In the genomic region with DNA sequence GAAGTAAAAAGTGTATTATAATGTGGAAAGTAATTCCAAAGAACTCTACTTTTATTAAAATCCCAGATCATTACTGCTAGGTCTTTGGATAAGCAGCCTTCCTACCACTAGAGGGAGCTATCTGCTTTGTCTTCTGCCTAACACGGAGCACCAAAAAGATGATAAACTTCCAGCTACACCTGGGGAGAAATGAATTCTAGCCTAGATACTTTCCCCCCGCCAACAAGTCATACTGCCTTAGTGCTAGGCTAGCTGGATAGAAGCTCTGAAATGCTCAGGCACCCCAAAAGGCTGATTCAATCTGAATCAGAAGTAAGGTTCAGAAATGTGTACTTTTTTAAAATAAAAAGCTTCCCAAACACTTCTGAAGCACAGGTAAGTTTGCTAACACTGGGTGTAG, we compare ENCODE assay signal across 8 cellular contexts. TPM values are rescaled to one million over a fixed set of nuclear protein-coding genes. Genes with fewer than 3 reads are reported as not detected.
DNase-seq lines count a peak whose midpoint lies in the region; ATAC-seq and TF ChIP-seq lines count a peak whose summit lies in the region.

No MANE protein-coding gene starts in this region.

- peaks cover 40% of the 10 kb centered on the region for H3K36me3 ChIP-seq in WERI-Rb-1

- H3K27me3 ChIP-seq in WERI-Rb-1 (ENCODE audit: insufficient read depth, low read depth, severe bottlenecking), result no peaks in the 10 kb centered on the region

- ATAC-seq in HG02759 (IDR thresholded peaks at IDR 0.05; ENCODE audit: unreplicated experiment) (peak; percentile 68), omental fat pad (ENCODE audit: low FRiP score) (no peak)

- H3K9me3 ChIP-seq in WERI-Rb-1 (ENCODE audit: severe bottlenecking), result no peaks in the 10 kb centered on the region

- no peak overlapping the region for H3K27ac ChIP-seq in WERI-Rb-1

- peak; percentile 73 for TF ChIP-seq CTCF in AG04449 (IDR thresholded peaks at IDR 0.05; ENCODE audit: insufficient read depth, low read length, missing control alignments)
- TF ChIP-seq CTCF in WERI-Rb-1 (IDR thresholded peaks at IDR 0.05; ENCODE audit: low read depth, low read length), result peak; percentile 65
- peak in 2 of 3 donors; percentile 17 to 69 for TF ChIP-seq CTCF in omental fat pad (IDR thresholded peaks at IDR 0.05)

- H3K4me3 ChIP-seq in AG04449 (ENCODE audit: low read depth, low read length) (no peak overlapping the region), WERI-Rb-1 (ENCODE audit: low read depth, low read length) (no peak overlapping the region)

- POLR2A ChIA-PET in AG04449 (lab: Yijun Ruan, JAX), result interaction anchor here (1.2 kb wide), 1 partner anchor 28 kb away, joined by 3 read pairs; no protein-coding TSS in a partner anchor

- no peak for DNase-seq in AG04449 (ENCODE audit: low read depth, low spot score)
- peak; percentile 14 for DNase-seq in GDM1 (lab: John Stamatoyannopoulos, UW)
- DNase-seq in NCI-H2029 treated with DMSO at 0.1 percent for 48 hours (lab: John Stamatoyannopoulos, UW), result peak; percentile 44
- peak; percentile 36 for DNase-seq in WERI-Rb-1
- peak; percentile 66 for DNase-seq in fibroblast of the conjunctiva (ENCODE audit: low read depth)
- no peak for DNase-seq in omental fat pad (ENCODE audit: low spot score)
- DNase-seq in foreskin melanocyte, result no peak

- CTCF ChIA-PET in AG04449 (lab: Yijun Ruan, JAX), result interaction anchor here (0.7 to 4.8 kb wide), 68 partner anchors 8 to 1073 kb away, joined by 3 to 97 read pairs (median 4); a partner anchor contains a TSS

RNA-seq across cellular contexts. Expression of a gene that starts 52.5 kb away (rescaled TPM):
- total RNA-seq in omental fat pad, result 10 to 100 TPM; 39.7 to 56.4 (median 53.1) TPM

RNA-seq across cellular contexts. Expression of a gene that starts 57.1 kb away (rescaled TPM):
- total RNA-seq in omental fat pad, result 10 to 100 TPM; 40.1 to 97.0 (median 69.9) TPM

Comparison
In these comparisons a context has a peak if more than half of its experiments do, and no peak if none do; other contexts are left out.
1. DNase-seq: peak in GDM1 (single experiment), NCI-H2029 treated with DMSO at 0.1 percent for 48 hours (single experiment), WERI-Rb-1 (single experiment) and fibroblast of the conjunctiva (single experiment); none in AG04449 (single experiment), omental fat pad (single experiment) and foreskin melanocyte (single experiment).
2. Peak in every context shown above with its lines, with median percentiles within 50 percentile points of each other: CTCF ChIP-seq.